ENCODE assay signal across 1 cellular context in genomic region chr1:1111516-1112236, GRCh38.
TF ChIP-seq lines count a peak whose summit lies in the region.

No MANE protein-coding gene starts in this region.

TF ChIP-seq in H1, 55 proteins besides CTCF, POLR2A, EP300 and RAD21:
- no peak for TF ChIP-seq SRF (IDR thresholded peaks at IDR 0.05; ENCODE audit: low read depth, low read length)
- no peak for TF ChIP-seq PHF8 (conservative IDR thresholded peaks at IDR 0.05; ENCODE audit: low read depth, low read length)
- no peak for TF ChIP-seq ASH2L (IDR thresholded peaks at IDR 0.05; ENCODE audit: low read length)
- TF ChIP-seq, protein P1, sequence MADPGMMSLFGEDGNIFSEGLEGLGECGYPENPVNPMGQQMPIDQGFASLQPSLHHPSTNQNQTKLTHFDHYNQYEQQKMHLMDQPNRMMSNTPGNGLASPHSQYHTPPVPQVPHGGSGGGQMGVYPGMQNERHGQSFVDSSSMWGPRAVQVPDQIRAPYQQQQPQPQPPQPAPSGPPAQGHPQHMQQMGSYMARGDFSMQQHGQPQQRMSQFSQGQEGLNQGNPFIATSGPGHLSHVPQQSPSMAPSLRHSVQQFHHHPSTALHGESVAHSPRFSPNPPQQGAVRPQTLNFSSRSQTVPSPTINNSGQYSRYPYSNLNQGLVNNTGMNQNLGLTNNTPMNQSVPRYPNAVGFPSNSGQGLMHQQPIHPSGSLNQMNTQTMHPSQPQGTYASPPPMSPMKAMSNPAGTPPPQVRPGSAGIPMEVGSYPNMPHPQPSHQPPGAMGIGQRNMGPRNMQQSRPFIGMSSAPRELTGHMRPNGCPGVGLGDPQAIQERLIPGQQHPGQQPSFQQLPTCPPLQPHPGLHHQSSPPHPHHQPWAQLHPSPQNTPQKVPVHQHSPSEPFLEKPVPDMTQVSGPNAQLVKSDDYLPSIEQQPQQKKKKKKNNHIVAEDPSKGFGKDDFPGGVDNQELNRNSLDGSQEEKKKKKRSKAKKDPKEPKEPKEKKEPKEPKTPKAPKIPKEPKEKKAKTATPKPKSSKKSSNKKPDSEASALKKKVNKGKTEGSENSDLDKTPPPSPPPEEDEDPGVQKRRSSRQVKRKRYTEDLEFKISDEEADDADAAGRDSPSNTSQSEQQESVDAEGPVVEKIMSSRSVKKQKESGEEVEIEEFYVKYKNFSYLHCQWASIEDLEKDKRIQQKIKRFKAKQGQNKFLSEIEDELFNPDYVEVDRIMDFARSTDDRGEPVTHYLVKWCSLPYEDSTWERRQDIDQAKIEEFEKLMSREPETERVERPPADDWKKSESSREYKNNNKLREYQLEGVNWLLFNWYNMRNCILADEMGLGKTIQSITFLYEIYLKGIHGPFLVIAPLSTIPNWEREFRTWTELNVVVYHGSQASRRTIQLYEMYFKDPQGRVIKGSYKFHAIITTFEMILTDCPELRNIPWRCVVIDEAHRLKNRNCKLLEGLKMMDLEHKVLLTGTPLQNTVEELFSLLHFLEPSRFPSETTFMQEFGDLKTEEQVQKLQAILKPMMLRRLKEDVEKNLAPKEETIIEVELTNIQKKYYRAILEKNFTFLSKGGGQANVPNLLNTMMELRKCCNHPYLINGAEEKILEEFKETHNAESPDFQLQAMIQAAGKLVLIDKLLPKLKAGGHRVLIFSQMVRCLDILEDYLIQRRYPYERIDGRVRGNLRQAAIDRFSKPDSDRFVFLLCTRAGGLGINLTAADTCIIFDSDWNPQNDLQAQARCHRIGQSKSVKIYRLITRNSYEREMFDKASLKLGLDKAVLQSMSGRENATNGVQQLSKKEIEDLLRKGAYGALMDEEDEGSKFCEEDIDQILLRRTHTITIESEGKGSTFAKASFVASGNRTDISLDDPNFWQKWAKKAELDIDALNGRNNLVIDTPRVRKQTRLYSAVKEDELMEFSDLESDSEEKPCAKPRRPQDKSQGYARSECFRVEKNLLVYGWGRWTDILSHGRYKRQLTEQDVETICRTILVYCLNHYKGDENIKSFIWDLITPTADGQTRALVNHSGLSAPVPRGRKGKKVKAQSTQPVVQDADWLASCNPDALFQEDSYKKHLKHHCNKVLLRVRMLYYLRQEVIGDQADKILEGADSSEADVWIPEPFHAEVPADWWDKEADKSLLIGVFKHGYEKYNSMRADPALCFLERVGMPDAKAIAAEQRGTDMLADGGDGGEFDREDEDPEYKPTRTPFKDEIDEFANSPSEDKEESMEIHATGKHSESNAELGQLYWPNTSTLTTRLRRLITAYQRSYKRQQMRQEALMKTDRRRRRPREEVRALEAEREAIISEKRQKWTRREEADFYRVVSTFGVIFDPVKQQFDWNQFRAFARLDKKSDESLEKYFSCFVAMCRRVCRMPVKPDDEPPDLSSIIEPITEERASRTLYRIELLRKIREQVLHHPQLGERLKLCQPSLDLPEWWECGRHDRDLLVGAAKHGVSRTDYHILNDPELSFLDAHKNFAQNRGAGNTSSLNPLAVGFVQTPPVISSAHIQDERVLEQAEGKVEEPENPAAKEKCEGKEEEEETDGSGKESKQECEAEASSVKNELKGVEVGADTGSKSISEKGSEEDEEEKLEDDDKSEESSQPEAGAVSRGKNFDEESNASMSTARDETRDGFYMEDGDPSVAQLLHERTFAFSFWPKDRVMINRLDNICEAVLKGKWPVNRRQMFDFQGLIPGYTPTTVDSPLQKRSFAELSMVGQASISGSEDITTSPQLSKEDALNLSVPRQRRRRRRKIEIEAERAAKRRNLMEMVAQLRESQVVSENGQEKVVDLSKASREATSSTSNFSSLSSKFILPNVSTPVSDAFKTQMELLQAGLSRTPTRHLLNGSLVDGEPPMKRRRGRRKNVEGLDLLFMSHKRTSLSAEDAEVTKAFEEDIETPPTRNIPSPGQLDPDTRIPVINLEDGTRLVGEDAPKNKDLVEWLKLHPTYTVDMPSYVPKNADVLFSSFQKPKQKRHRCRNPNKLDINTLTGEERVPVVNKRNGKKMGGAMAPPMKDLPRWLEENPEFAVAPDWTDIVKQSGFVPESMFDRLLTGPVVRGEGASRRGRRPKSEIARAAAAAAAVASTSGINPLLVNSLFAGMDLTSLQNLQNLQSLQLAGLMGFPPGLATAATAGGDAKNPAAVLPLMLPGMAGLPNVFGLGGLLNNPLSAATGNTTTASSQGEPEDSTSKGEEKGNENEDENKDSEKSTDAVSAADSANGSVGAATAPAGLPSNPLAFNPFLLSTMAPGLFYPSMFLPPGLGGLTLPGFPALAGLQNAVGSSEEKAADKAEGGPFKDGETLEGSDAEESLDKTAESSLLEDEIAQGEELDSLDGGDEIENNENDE (IDR thresholded peaks at IDR 0.05; ENCODE audit: insufficient replicate concordance, low read length), result no peak
